7 cellular contexts compared by ENCODE assay signal in genomic region chr1:45304311-45305081, GRCh38. TPM values are rescaled to one million over a fixed set of nuclear protein-coding genes. Genes with fewer than 3 reads are reported as not detected.
A peak's percentile ranks its signal among the peaks of the same experiment; 100 is the strongest.
DNase-seq lines count a peak whose midpoint lies in the region; ATAC-seq and TF ChIP-seq lines count a peak whose summit lies in the region.

No MANE protein-coding gene starts in this region.

- peak overlapping the region; percentile 74 for H3K4me3 ChIP-seq in GM12865 (ENCODE audit: low read depth, low read length)

- no peaks in the 10 kb centered on the region for H3K9me3 Mint-ChIP-seq in activated CD8-positive, alpha-beta T cell treated with anti-CD3 and anti-CD28 coated beads, Interleukin-2, amount 10 ng/mL, durations not matched to agents 7 days and 5 days (ENCODE audit: insufficient read depth)

- H3K4me1 Mint-ChIP-seq in activated CD8-positive, alpha-beta T cell treated with anti-CD3 and anti-CD28 coated beads, Interleukin-2, amount 10 ng/mL, durations not matched to agents 7 days and 5 days (ENCODE audit: low read depth), result peaks cover 40% of the 10 kb centered on the region

- peak; percentile 70 for DNase-seq in GM12865 (ENCODE audit: low read depth)
- DNase-seq in activated CD8-positive, alpha-beta T cell treated with anti-CD3 and anti-CD28 coated beads, Interleukin-2, amount 10 ng/mL, durations not matched to agents 7 days and 5 days, result no peak
- DNase-seq in cardiac septum (ENCODE audit: low spot score), result peak; percentile 70
- DNase-seq in renal cortical epithelial cell (ENCODE audit: low read depth), result peak; percentile 36

- no peak for TF ChIP-seq CTCF in GM12865 (IDR thresholded peaks at IDR 0.05; ENCODE audit: insufficient read depth, low read depth, low read length, missing control alignments)

- CTCF ChIA-PET in activated CD8-positive, alpha-beta T cell treated with anti-CD3 and anti-CD28 coated beads, Interleukin-2, amount 10 ng/mL, durations not matched to agents 7 days and 5 days (lab: Charles Lee), result interaction anchor here (0.8 to 9.4 kb wide), 12 partner anchors 12 to 293 kb away, joined by 3 to 361 read pairs (median 10); partner anchors contain the start of genes HECTD3, MUTYH, TESK2 and TOE1

- H3K27ac Mint-ChIP-seq in activated CD8-positive, alpha-beta T cell treated with anti-CD3 and anti-CD28 coated beads, Interleukin-2, amount 10 ng/mL, durations not matched to agents 7 days and 5 days, result peak overlapping the region; percentile 97

- no peaks in the 10 kb centered on the region for H3K36me3 Mint-ChIP-seq in activated CD8-positive, alpha-beta T cell treated with anti-CD3 and anti-CD28 coated beads, Interleukin-2, amount 10 ng/mL, durations not matched to agents 7 days and 5 days (ENCODE audit: low read depth)

- no peaks in the 10 kb centered on the region for H3K27me3 Mint-ChIP-seq in activated CD8-positive, alpha-beta T cell treated with anti-CD3 and anti-CD28 coated beads, Interleukin-2, amount 10 ng/mL, durations not matched to agents 7 days and 5 days (ENCODE audit: low read depth)

- POLR2A ChIA-PET in activated CD8-positive, alpha-beta T cell treated with anti-CD3 and anti-CD28 coated beads, Interleukin-2, amount 10 ng/mL, durations not matched to agents 7 days and 5 days (lab: Charles Lee), result interaction anchor here (0.6 to 6.4 kb wide), 8 partner anchors 20 to 583 kb away, joined by 3 to 78 read pairs (median 7); partner anchors contain the start of genes HECTD3, MUTYH, TOE1 and UROD

- ATAC-seq in HG03442 (IDR thresholded peaks at IDR 0.05; ENCODE audit: unreplicated experiment), result peak; percentile 1
- no peak for ATAC-seq in activated CD8-positive, alpha-beta T cell treated with anti-CD3 and anti-CD28 coated beads, Interleukin-2, amount 10 ng/mL, durations not matched to agents 7 days and 5 days
- ATAC-seq in GM18870 (IDR thresholded peaks at IDR 0.05; ENCODE audit: unreplicated experiment), result no peak
- ATAC-seq in HG03175 (IDR thresholded peaks at IDR 0.05; ENCODE audit: unreplicated experiment), result no peak

- intact Hi-C loops in cardiac septum (cut with DNase I), result loop anchor here (2.0 to 10.0 kb wide), 4 partner anchors 100 to 562 kb away; partner anchors contain the start of genes BTBD19, DYNLT4, PLK3 and TESK2

- peak overlapping the region; percentile 89 for H3K4me3 Mint-ChIP-seq in activated CD8-positive, alpha-beta T cell treated with anti-CD3 and anti-CD28 coated beads, Interleukin-2, amount 10 ng/mL, durations not matched to agents 7 days and 5 days

RNA-seq across cellular contexts. Expression of gene HPDL, which starts 22.2 kb away (rescaled TPM):
- 10 to 100 TPM; 16.8 TPM for total RNA-seq in activated CD8-positive, alpha-beta T cell treated with anti-CD3 and anti-CD28 coated beads, Interleukin-2, amount 10 ng/mL, durations not matched to agents 7 days and 5 days
- not detected for total RNA-seq in cardiac septum
- total RNA-seq in renal cortical epithelial cell, result 0.30 and 0.52 TPM in 2 replicates

RNA-seq across cellular contexts. Expression of gene TOE1, which starts 35.5 kb away (rescaled TPM):
- 10 to 100 TPM; 25.4 to 25.9 TPM for total RNA-seq in activated CD8-positive, alpha-beta T cell treated with anti-CD3 and anti-CD28 coated beads, Interleukin-2, amount 10 ng/mL, durations not matched to agents 7 days and 5 days
- 3.5 TPM for total RNA-seq in cardiac septum
- total RNA-seq in renal cortical epithelial cell, result 10.4 and 13.5 TPM in 2 replicates

RNA-seq across cellular contexts. Expression of gene MUTYH, which starts 35.7 kb away (rescaled TPM):
- 10 to 100 TPM; 59.8 to 61.8 TPM for total RNA-seq in activated CD8-positive, alpha-beta T cell treated with anti-CD3 and anti-CD28 coated beads, Interleukin-2, amount 10 ng/mL, durations not matched to agents 7 days and 5 days
- total RNA-seq in cardiac septum, result 11.2 TPM
- total RNA-seq in renal cortical epithelial cell, result 9.4 and 13.5 TPM in 2 replicates

Comparison
In these comparisons a context has a peak if more than half of its experiments do, and no peak if none do; other contexts are left out.
1. RNA of gene HPDL, which starts 22.2 kb away (total RNA-seq): 16.8 TPM in activated CD8-positive, alpha-beta T cell treated with anti-CD3 and anti-CD28 coated beads, Interleukin-2, amount 10 ng/mL, durations not matched to agents 7 days and 5 days; 0.30 to 0.52 TPM in renal cortical epithelial cell and not detected in cardiac septum (single experiment); every median in the first group is over 10 times any median in the second.